In genomic region chr18:46946656-46947282, GRCh38 we compare ENCODE assay signal across 8 cellular contexts. TPM values are rescaled to one million over a fixed set of nuclear protein-coding genes. Genes with fewer than 3 reads are reported as not detected.
DNase-seq lines count a peak whose midpoint lies in the region; ATAC-seq and TF ChIP-seq lines count a peak whose summit lies in the region.

No MANE protein-coding gene starts in this region.

- H3K14ac ChIP-seq in IMR-90 (replicated peaks; ENCODE audit: low read depth, low read length) = no peak overlapping the region

- H3K23ac ChIP-seq in IMR-90 (ENCODE audit: low read depth, low read length) = no peak overlapping the region

- ATAC-seq in GM21515 (IDR thresholded peaks at IDR 0.05; ENCODE audit: unreplicated experiment) (peak; percentile 98), IMR-90 (ENCODE audit: low read depth) (peak; percentile 99), gastrocnemius medialis (peak; percentile 87 to 95)

- H3K79me1 ChIP-seq in IMR-90 (ENCODE audit: low read depth in 1 of 2, low read length in 2 of 2) = no peaks in the 10 kb centered on the region

- H3K79me2 ChIP-seq in mammary epithelial cell (ENCODE audit: insufficient read depth, low read length) = no peaks in the 10 kb centered on the region

- H3K4me3 ChIP-seq in IMR-90 (ENCODE audit: insufficient read depth, low read depth, low read length) (peak overlapping the region; percentile 47), mammary epithelial cell (replicated peaks in 1 of 3; ENCODE audit: insufficient read depth in 1 of 3, low read depth in 2 of 3, low read length in 3 of 3) (peak overlapping the region; percentile 56 to 71 (median 70)), gastrocnemius medialis (peak overlapping the region; percentile 64 to 92 (median 68))

- H2AK9ac ChIP-seq in IMR-90 (replicated peaks; ENCODE audit: low read depth, low read length, poor library complexity) = peak overlapping the region; percentile 10

- H3K4me2 ChIP-seq in IMR-90 (ENCODE audit: low read depth, low read length) = peak overlapping the region; percentile 80
- H3K4me2 ChIP-seq in mammary epithelial cell (ENCODE audit: insufficient read depth, low read depth, low read length) = peak overlapping the region; percentile 77

- no peak overlapping the region for H3K18ac ChIP-seq in IMR-90 (ENCODE audit: low read depth, low read length)

- H4K91ac ChIP-seq in IMR-90 (ENCODE audit: insufficient read depth, low read depth, low read length) = no peak overlapping the region

- DNase-seq in DMS 273 (lab: John Stamatoyannopoulos, UW; ENCODE audit: unreplicated experiment) (peak; percentile 93), IMR-90 (peak; percentile 80), T-helper 9 cell (peak; percentile 12), mammary epithelial cell (peak; percentile 89), iPS-NIHi7 (ENCODE audit: extremely low spot score) (peak; percentile 98), gastrocnemius medialis (peak; percentile 60 to 69), SKM-1 treated with dmso at 0.1 percent for 144 hours (lab: John Stamatoyannopoulos, UW; ENCODE audit: unreplicated experiment) (no peak)

- BruUV-seq in IMR-90 (replicated peaks; lab: Mats Ljungman, UMichigan) (no TSS peak), mammary epithelial cell (replicated peaks; lab: Mats Ljungman, UMichigan) (no TSS peak)

- H4K5ac ChIP-seq in IMR-90 (ENCODE audit: low read depth, low read length) = no peak overlapping the region

- H3K27ac ChIP-seq in IMR-90 (ENCODE audit: insufficient read depth, low read length) = no peak overlapping the region
- peak overlapping the region; percentile 29 for H3K27ac ChIP-seq in mammary epithelial cell (ENCODE audit: insufficient read depth, low read depth, low read length)
- H3K27ac ChIP-seq in gastrocnemius medialis = peak overlapping the region in 1 of 4 donors; percentile 4

- TF ChIP-seq POLR2A in IMR-90 (IDR thresholded peaks at IDR 0.05; ENCODE audit: low read depth, low read length) (no peak), gastrocnemius medialis (IDR thresholded peaks at IDR 0.05) (no peak)

- H2BK20ac ChIP-seq in IMR-90 (ENCODE audit: low read depth, low read length) = no peak overlapping the region

- H3K9me1 ChIP-seq in IMR-90 (ENCODE audit: insufficient read depth, low read length) = no peaks in the 10 kb centered on the region

- TF ChIP-seq RAD21 in IMR-90 (IDR thresholded peaks at IDR 0.05; ENCODE audit: low read length) = no peak

- H3K27me3 ChIP-seq in IMR-90 (ENCODE audit: control insufficient read depth, insufficient read depth, low read length) (no peaks in the 10 kb centered on the region), mammary epithelial cell (ENCODE audit: insufficient read depth, low read length) (no peaks in the 10 kb centered on the region), gastrocnemius medialis (no peaks in the 10 kb centered on the region)

- intact Hi-C loops in IMR-90 (cut with micrococcal nuclease) (no loop called here), mammary epithelial cell (cut with micrococcal nuclease) (no loop called here), gastrocnemius medialis (cut with DNase I; ENCODE audit: low total_unique reads) (no loop called here)

- H4K8ac ChIP-seq in IMR-90 (ENCODE audit: low read depth in 2 of 2, low read length in 2 of 2) = no peak overlapping the region

- H2BK15ac ChIP-seq in IMR-90 (ENCODE audit: low read depth, low read length) = no peak overlapping the region

- no peak overlapping the region for H3K4ac ChIP-seq in IMR-90 (ENCODE audit: low read depth, low read length)

- in situ Hi-C loops in IMR-90 (cut with MboI; ENCODE audit: low sequenced_read_pairs) (no loop called here), mammary epithelial cell (cut with MboI; ENCODE audit: low sequenced_read_pairs in 2 of 2) (no loop called here), gastrocnemius medialis (cut with MboI; ENCODE audit: low sequenced_read_pairs in 4 of 4) (no loop called here)

- H2AK5ac ChIP-seq in IMR-90 (ENCODE audit: low read depth, low read length) = no peak overlapping the region

- H3K36me3 ChIP-seq in IMR-90 (ENCODE audit: control insufficient read depth, insufficient read depth, low read length) (no peaks in the 10 kb centered on the region), mammary epithelial cell (ENCODE audit: insufficient read depth, low read length) (no peaks in the 10 kb centered on the region), gastrocnemius medialis (no peaks in the 10 kb centered on the region)

- H3K56ac ChIP-seq in IMR-90 (ENCODE audit: extremely low read depth, insufficient read depth, low read length) = no peak overlapping the region

- H2BK5ac ChIP-seq in IMR-90 (ENCODE audit: low read depth, low read length, poor library complexity, severe bottlenecking) = no peak overlapping the region

- H3K9ac ChIP-seq in IMR-90 (ENCODE audit: low read depth, low read length) (no peak overlapping the region), mammary epithelial cell (ENCODE audit: insufficient read depth, low read length) (peak overlapping the region; percentile 46)

- H3K9me3 ChIP-seq in IMR-90 (ENCODE audit: control insufficient read depth, insufficient read depth, low read length) (no peaks in the 10 kb centered on the region), mammary epithelial cell (replicated peaks; ENCODE audit: insufficient read depth, low read length) (no peaks in the 10 kb centered on the region), gastrocnemius medialis (no peaks in the 10 kb centered on the region)

- no peak overlapping the region for H2BK120ac ChIP-seq in IMR-90 (ENCODE audit: low read depth, low read length)

- no peaks in the 10 kb centered on the region for H4K20me1 ChIP-seq in IMR-90 (ENCODE audit: insufficient read depth, low read length)
- no peaks in the 10 kb centered on the region for H4K20me1 ChIP-seq in mammary epithelial cell (ENCODE audit: insufficient read depth, low read length)

- dilution Hi-C loops in IMR-90 (cut with HindIII; ENCODE audit: low sequenced_read_pairs, unreplicated experiment) (no loop called here), mammary epithelial cell (cut with HindIII; ENCODE audit: low sequenced_read_pairs) (no loop called here)

- no peaks in the 10 kb centered on the region for H3K4me1 ChIP-seq in IMR-90 (ENCODE audit: control insufficient read depth, insufficient read depth, low read length)
- no peaks in the 10 kb centered on the region for H3K4me1 ChIP-seq in mammary epithelial cell (ENCODE audit: insufficient read depth, low read length)
- no peaks in the 10 kb centered on the region for H3K4me1 ChIP-seq in gastrocnemius medialis

- CTCF ChIA-PET in IMR-90 (lab: Yijun Ruan, JAX) (no interaction called here), mammary epithelial cell (lab: Charles Lee; ENCODE audit: low non-redundant PET) (no interaction called here)

- 0% methylated on average over 10 of the region's 32 CpGs; no CpG with 5 or more reads in 1 of the 2 experiments for WGBS in IMR-90 (ENCODE audit: extremely low coverage in 2 of 2, insufficient read length in 1 of 2), 2 experiments
- 3% methylated on average over 32 of the region's 32 CpGs for WGBS in mammary epithelial cell (ENCODE audit: low coverage, missing lambda C conversion rate)

- TF ChIP-seq CTCF in IMR-90 (conservative IDR thresholded peaks at IDR 0.05; ENCODE audit: low read depth, low read length) (no peak), mammary epithelial cell (conservative IDR thresholded peaks at IDR 0.05 in 1 of 2, IDR thresholded peaks at IDR 0.05 in 1 of 2; ENCODE audit: extremely low read depth in 1 of 2, insufficient read depth in 1 of 2, low read depth in 1 of 2, low read length in 2 of 2) (no peak), gastrocnemius medialis (IDR thresholded peaks at IDR 0.05 in 4 of 5, conservative IDR thresholded peaks at IDR 0.05 in 1 of 5) (no peak)

- H2AFZ ChIP-seq in IMR-90 (replicated peaks; ENCODE audit: low read length, poor library complexity) (peak overlapping the region; percentile 93), mammary epithelial cell (ENCODE audit: low read depth, low read length) (peak overlapping the region; percentile 99)

- POLR2A ChIA-PET in IMR-90 (lab: Charles Lee; ENCODE audit: unreplicated experiment) = no interaction called here

TF ChIP-seq in IMR-90, 13 proteins besides CTCF, POLR2A, EP300 and RAD21:
- peak; percentile 10; the same call in 1 of the 2 replicates for TF ChIP-seq FOS (IDR thresholded peaks at IDR 0.05; ENCODE audit: low read depth, low read length)
- no peak for TF ChIP-seq RCOR1 (IDR thresholded peaks at IDR 0.05; ENCODE audit: insufficient replicate concordance, low read length)
TF ChIP-seq in IMR-90: peak in this region for 1.

RNA-seq across cellular contexts. Expression of gene KATNAL2, which starts 29.4 kb away (rescaled TPM):
- 0.90 and 1.4 TPM in 2 replicates for total RNA-seq in IMR-90 (2012; rRNA removed)
- polyA plus RNA-seq in IMR-90 (2012; rRNA removed) = 1.4 and 2.3 TPM in 2 replicates
- 0.66 and 0.84 TPM in 2 replicates for polyA plus RNA-seq in IMR-90 (2012; cell fraction: cytosol; rRNA removed)
- 1.9 and 11.4 TPM in 2 replicates for polyA plus RNA-seq in IMR-90 (2012; cell fraction: nucleus; rRNA removed; ENCODE audit: low replicate concordance)
- total RNA-seq in mammary epithelial cell = 1 to 10 TPM in 1 of 2 donors, under 1 TPM in 1; 0.33 to 1.4 TPM
- 0.92 TPM for polyA plus RNA-seq in mammary epithelial cell
- polyA minus RNA-seq in mammary epithelial cell = not detected
- 1 to 10 TPM in 1 of 4 donors, under 1 TPM in 2, not detected in 1; 0.27 to 2.7 (median 0.52) TPM for total RNA-seq in gastrocnemius medialis

RNA-seq across cellular contexts. Expression of gene PIAS2, which starts 29.5 kb away (rescaled TPM):
- total RNA-seq in IMR-90 (2012; rRNA removed) (25.3 and 28.9 TPM in 2 replicates), mammary epithelial cell (10 to 100 TPM; 30.1 to 34.5 TPM), gastrocnemius medialis (10 to 100 TPM; 14.9 to 41.2 (median 25.1) TPM)
- polyA plus RNA-seq in IMR-90 (2012; rRNA removed) (11.7 and 15.1 TPM in 2 replicates), mammary epithelial cell (17.3 TPM)
- polyA plus RNA-seq in IMR-90 (2012; cell fraction: cytosol; rRNA removed) = 3.7 and 4.3 TPM in 2 replicates
- polyA plus RNA-seq in IMR-90 (2012; cell fraction: nucleus; rRNA removed; ENCODE audit: low replicate concordance) = 1.8 and 17.8 TPM in 2 replicates
- 31.4 TPM for polyA minus RNA-seq in mammary epithelial cell
